In the genomic region with DNA sequence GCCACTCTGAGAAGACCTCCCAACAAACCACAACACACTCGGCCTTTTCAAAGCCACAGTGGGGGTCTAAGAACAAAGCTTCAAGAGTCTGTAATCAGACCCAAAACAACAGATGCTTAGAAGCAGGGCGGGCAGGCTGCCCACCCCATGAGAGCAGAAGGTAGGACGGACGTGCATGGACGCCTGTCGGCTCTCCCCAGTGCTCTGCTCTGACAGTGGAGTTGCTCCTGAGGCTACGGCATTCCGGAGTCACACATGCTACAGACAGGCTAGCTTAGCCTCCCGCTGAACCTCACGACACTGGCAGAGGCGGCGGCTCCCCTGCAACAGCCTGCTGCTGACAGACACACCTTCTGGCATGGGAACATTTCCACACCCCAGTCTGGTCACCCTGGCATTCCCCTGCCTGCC, we compare ENCODE assay signal across 14 cellular contexts. TPM values are rescaled to one million over a fixed set of nuclear protein-coding genes. Genes with fewer than 3 reads are reported as not detected.
A peak's percentile ranks its signal among the peaks of the same experiment; 100 is the strongest.
DNase-seq lines count a peak whose midpoint lies in the region; ATAC-seq and TF ChIP-seq lines count a peak whose summit lies in the region.
"Had no signal": no experiment of that assay in that cellular context is flagged by ENCODE, and none has a peak within 500 bp of the region (broad histone marks: within the 10 kb centered on the region; RNA-seq: fewer than 3 reads in every experiment).

No MANE protein-coding gene starts in this region.

- peaks cover 7% of the 10 kb centered on the region for H3K4me1 Mint-ChIP-seq in MCF 10A (ENCODE audit: insufficient read depth, unreplicated experiment)

- H3K27me3 ChIP-seq in mammary epithelial cell (ENCODE audit: insufficient read depth, low read length), result no peaks in the 10 kb centered on the region
- no peaks in the 10 kb centered on the region; the same call in 1 of the 2 replicates for H3K27me3 ChIP-seq in Panc1 (ENCODE audit: control insufficient read depth, insufficient read depth, low read length)
- peaks cover 34% of the 10 kb centered on the region for H3K27me3 ChIP-seq in foreskin keratinocyte
- no peaks in the 10 kb centered on the region for H3K27me3 ChIP-seq in sigmoid colon
- H3K27me3 ChIP-seq: uterus had no signal

- no peaks in the 10 kb centered on the region for H3K9me3 ChIP-seq in mammary epithelial cell (replicated peaks; ENCODE audit: insufficient read depth, low read length)
- no peaks in the 10 kb centered on the region for H3K9me3 ChIP-seq in Panc1 (ENCODE audit: control insufficient read depth, insufficient read depth, low read depth, low read length)
- H3K9me3 ChIP-seq in sigmoid colon, result no peaks in the 10 kb centered on the region
- H3K9me3 ChIP-seq: uterus had no signal

- peaks cover 7% of the 10 kb centered on the region for H3K9me3 Mint-ChIP-seq in MCF 10A (ENCODE audit: unreplicated experiment)

- TF ChIP-seq CTCF in mammary epithelial cell (conservative IDR thresholded peaks at IDR 0.05 in 1 of 2, IDR thresholded peaks at IDR 0.05 in 1 of 2; ENCODE audit: extremely low read depth in 1 of 2, insufficient read depth in 1 of 2, low read depth in 1 of 2, low read length in 2 of 2) (no peak), MCF 10A (IDR thresholded peaks at IDR 0.05; ENCODE audit: unreplicated experiment) (no peak), Panc1 (IDR thresholded peaks at IDR 0.05) (no peak), foreskin keratinocyte (conservative IDR thresholded peaks at IDR 0.05) (no peak), sigmoid colon (IDR thresholded peaks at IDR 0.05) (no peak)

- CTCF ChIA-PET in mammary epithelial cell (lab: Charles Lee; ENCODE audit: low non-redundant PET) (no interaction called here), MCF 10A (lab: Yijun Ruan, JAX) (no interaction called here), Panc1 (lab: Charles Lee) (no interaction called here)

- intact Hi-C loops in mammary epithelial cell (cut with micrococcal nuclease), result no loop called here
- intact Hi-C loops in MCF 10A (cut with micrococcal nuclease), result no loop called here
- intact Hi-C loops in Panc1 (cut with micrococcal nuclease; ENCODE audit: unreplicated experiment), result no loop called here
- intact Hi-C loops in sigmoid colon (cut with DNase I), result no loop called here

- H3K36me3 Mint-ChIP-seq in MCF 10A (ENCODE audit: insufficient read depth, unreplicated experiment), result no peaks in the 10 kb centered on the region

- H3K27me3 Mint-ChIP-seq in MCF 10A (ENCODE audit: insufficient read depth, unreplicated experiment), result no peaks in the 10 kb centered on the region

- no peaks in the 10 kb centered on the region for H4K20me1 ChIP-seq in mammary epithelial cell (ENCODE audit: insufficient read depth, low read length)

- 27% methylated on average over 12 of the region's 12 CpGs for WGBS in mammary epithelial cell (ENCODE audit: low coverage, missing lambda C conversion rate)
- WGBS in sigmoid colon, 2 donors, result 75 to 76% methylated on average over 12 of the region's 12 CpGs

- TF ChIP-seq POLR2A in sigmoid colon (IDR thresholded peaks at IDR 0.05), result no peak

- H3K4me3 Mint-ChIP-seq in MCF 10A (ENCODE audit: unreplicated experiment), result no peak overlapping the region

- dilution Hi-C loops in mammary epithelial cell (cut with HindIII; ENCODE audit: low sequenced_read_pairs), result no loop called here

- H3K27ac ChIP-seq in mammary epithelial cell (ENCODE audit: insufficient read depth, low read depth, low read length) (no peak overlapping the region), Panc1 (ENCODE audit: low read length) (no peak overlapping the region), foreskin keratinocyte (no peak overlapping the region), sigmoid colon (no peak overlapping the region)
- H3K27ac ChIP-seq: GM23248, uterus had no signal

- H3K36me3 ChIP-seq in mammary epithelial cell (ENCODE audit: insufficient read depth, low read length) (no peaks in the 10 kb centered on the region), Panc1 (ENCODE audit: control insufficient read depth, insufficient read depth, low read length) (no peaks in the 10 kb centered on the region), sigmoid colon (no peaks in the 10 kb centered on the region)
- H3K36me3 ChIP-seq: uterus had no signal

- no peak overlapping the region for H3K27ac Mint-ChIP-seq in MCF 10A (ENCODE audit: low read depth, unreplicated experiment)

- in situ Hi-C loops in mammary epithelial cell (cut with MboI; ENCODE audit: low sequenced_read_pairs in 2 of 2) (no loop called here), Panc1 (cut with HindIII; ENCODE audit: low pct_unique_long_range_greater_than_20kb, low sequenced_read_pairs) (no loop called here)

- H3K4me1 ChIP-seq in mammary epithelial cell (ENCODE audit: insufficient read depth, low read length) (peaks cover 17% of the 10 kb centered on the region), Panc1 (ENCODE audit: control insufficient read depth, insufficient read depth, low read length) (no peaks in the 10 kb centered on the region), foreskin keratinocyte (no peaks in the 10 kb centered on the region), sigmoid colon (no peaks in the 10 kb centered on the region)
- H3K4me1 ChIP-seq: uterus had no signal

- no peak overlapping the region for H3K4me2 ChIP-seq in mammary epithelial cell (ENCODE audit: insufficient read depth, low read depth, low read length)

- BruUV-seq in mammary epithelial cell (replicated peaks; lab: Mats Ljungman, UMichigan) (no TSS peak), MCF 10A (replicated peaks; lab: Mats Ljungman, UMichigan) (no TSS peak), Panc1 (replicated peaks; lab: Mats Ljungman, UMichigan) (no TSS peak)

- H3K9ac ChIP-seq in mammary epithelial cell (ENCODE audit: insufficient read depth, low read length), result no peak overlapping the region
- H3K9ac ChIP-seq: GM23248 had no signal

- no peaks in the 10 kb centered on the region for H3K79me2 ChIP-seq in mammary epithelial cell (ENCODE audit: insufficient read depth, low read length)

- H2AFZ ChIP-seq in mammary epithelial cell (ENCODE audit: low read depth, low read length), result peak overlapping the region; percentile 42
- H2AFZ ChIP-seq: GM23248 had no signal

- POLR2A ChIA-PET in MCF 10A (lab: Yijun Ruan, JAX) (no interaction called here), Panc1 (lab: Charles Lee) (interaction anchor here (0.6 kb wide), 1 partner anchor 46 kb away, joined by 14 read pairs; no protein-coding TSS in a partner anchor)

- no peak overlapping the region for H3K4me3 ChIP-seq in mammary epithelial cell (replicated peaks in 1 of 3; ENCODE audit: insufficient read depth in 1 of 3, low read depth in 2 of 3, low read length in 3 of 3)
- H3K4me3 ChIP-seq in Panc1 (ENCODE audit: low read depth in 2 of 2, low read length in 2 of 2), result no peak overlapping the region
- no peak overlapping the region for H3K4me3 ChIP-seq in sigmoid colon
- H3K4me3 ChIP-seq: GM23248, uterus had no signal

- TF ChIP-seq EP300 in sigmoid colon (IDR thresholded peaks at IDR 0.05), result no peak

- 0 out of 2 replicates have a peak, but pooled peaks have one; percentile 40 for ATAC-seq in Panc1
- peak; percentile 55 for ATAC-seq in foreskin keratinocyte
- no peak for ATAC-seq in GM19452 (IDR thresholded peaks at IDR 0.05; ENCODE audit: unreplicated experiment)
- no peak for ATAC-seq in GM21515 (IDR thresholded peaks at IDR 0.05; ENCODE audit: unreplicated experiment)

- no peak for DNase-seq in mammary epithelial cell
- no peak for DNase-seq in MCF 10A (ENCODE audit: unreplicated experiment)
- no peak for DNase-seq in Panc1 (ENCODE audit: low read depth, low spot score)
- DNase-seq in foreskin keratinocyte, result no peak
- DNase-seq in sigmoid colon, result peak; percentile 60
- no peak for DNase-seq in SIG-M5 treated with dmso at 0.1 percent for 504 hours (lab: John Stamatoyannopoulos, UW; ENCODE audit: unreplicated experiment)
- DNase-seq: activated CD4-positive, alpha-beta T cell treated with anti-CD3 and anti-CD28 coated beads for 48 hours; activated naive CD4-positive, alpha-beta T cell; GM23248; NCI-H1436 treated with DMSO at 0.1 percent for 48 hours; uterus had no signal

RNA-seq across cellular contexts. Expression of a gene that starts 33.5 kb away (rescaled TPM):
- total RNA-seq in mammary epithelial cell (1 to 10 TPM in 1 of 2 donors, under 1 TPM in 1; 0.38 to 2.2 TPM), MCF 10A (2022) (0.59 and 1.0 TPM in 2 replicates), Panc1 (2021; ENCODE audit: unreplicated experiment) (0.62 TPM), foreskin keratinocyte (0.11 and 0.95 TPM in 2 replicates), sigmoid colon (1 to 10 TPM; 3.3 to 10.0 (median 6.8) TPM)
- polyA plus RNA-seq in mammary epithelial cell (0.83 TPM), foreskin keratinocyte (0.14 and 0.41 TPM in 2 replicates), sigmoid colon (10 to 100 TPM in 1 of 3 donors, 1 to 10 TPM in 2; 1.8 to 22.1 (median 3.2) TPM)
- polyA minus RNA-seq in mammary epithelial cell, result 0.52 TPM
- 3.8 TPM for polyA plus RNA-seq in Panc1 (2012; ENCODE audit: insufficient read length)
- total RNA-seq: mononuclear cell had no signal

Comparison
In these comparisons a context has a peak if more than half of its experiments do, and no peak if none do; other contexts are left out.
1. ATAC-seq: peak in Panc1 (single experiment) and foreskin keratinocyte (single experiment); none in GM19452 (single experiment) and GM21515 (single experiment).